ENCODE assay signal across 1 cellular context in genomic region chr7:73644887-73645286, GRCh38.
TF ChIP-seq lines count a peak whose summit lies in the region.

No MANE protein-coding gene starts in this region.

TF ChIP-seq in HEK293, 187 proteins besides CTCF, POLR2A, EP300 and RAD21 (continued from another document and continues in another):
- TF ChIP-seq, protein P1, sequence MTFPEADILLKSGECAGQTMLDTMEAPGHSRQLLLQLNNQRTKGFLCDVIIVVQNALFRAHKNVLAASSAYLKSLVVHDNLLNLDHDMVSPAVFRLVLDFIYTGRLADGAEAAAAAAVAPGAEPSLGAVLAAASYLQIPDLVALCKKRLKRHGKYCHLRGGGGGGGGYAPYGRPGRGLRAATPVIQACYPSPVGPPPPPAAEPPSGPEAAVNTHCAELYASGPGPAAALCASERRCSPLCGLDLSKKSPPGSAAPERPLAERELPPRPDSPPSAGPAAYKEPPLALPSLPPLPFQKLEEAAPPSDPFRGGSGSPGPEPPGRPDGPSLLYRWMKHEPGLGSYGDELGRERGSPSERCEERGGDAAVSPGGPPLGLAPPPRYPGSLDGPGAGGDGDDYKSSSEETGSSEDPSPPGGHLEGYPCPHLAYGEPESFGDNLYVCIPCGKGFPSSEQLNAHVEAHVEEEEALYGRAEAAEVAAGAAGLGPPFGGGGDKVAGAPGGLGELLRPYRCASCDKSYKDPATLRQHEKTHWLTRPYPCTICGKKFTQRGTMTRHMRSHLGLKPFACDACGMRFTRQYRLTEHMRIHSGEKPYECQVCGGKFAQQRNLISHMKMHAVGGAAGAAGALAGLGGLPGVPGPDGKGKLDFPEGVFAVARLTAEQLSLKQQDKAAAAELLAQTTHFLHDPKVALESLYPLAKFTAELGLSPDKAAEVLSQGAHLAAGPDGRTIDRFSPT (tag by site-specific recombination; IDR thresholded peaks at IDR 0.05) = no peak
- TF ChIP-seq ATF2 (tag by site-specific recombination; IDR thresholded peaks at IDR 0.05; ENCODE audit: low read depth) = peak; percentile 50; the same call in 1 of the 2 replicates
- TF ChIP-seq ZNF629 (tag by site-specific recombination; IDR thresholded peaks at IDR 0.05) = peak; percentile 69
- TF ChIP-seq SCRT2 (tag by site-specific recombination; IDR thresholded peaks at IDR 0.05) = no peak
- TF ChIP-seq, protein P2, sequence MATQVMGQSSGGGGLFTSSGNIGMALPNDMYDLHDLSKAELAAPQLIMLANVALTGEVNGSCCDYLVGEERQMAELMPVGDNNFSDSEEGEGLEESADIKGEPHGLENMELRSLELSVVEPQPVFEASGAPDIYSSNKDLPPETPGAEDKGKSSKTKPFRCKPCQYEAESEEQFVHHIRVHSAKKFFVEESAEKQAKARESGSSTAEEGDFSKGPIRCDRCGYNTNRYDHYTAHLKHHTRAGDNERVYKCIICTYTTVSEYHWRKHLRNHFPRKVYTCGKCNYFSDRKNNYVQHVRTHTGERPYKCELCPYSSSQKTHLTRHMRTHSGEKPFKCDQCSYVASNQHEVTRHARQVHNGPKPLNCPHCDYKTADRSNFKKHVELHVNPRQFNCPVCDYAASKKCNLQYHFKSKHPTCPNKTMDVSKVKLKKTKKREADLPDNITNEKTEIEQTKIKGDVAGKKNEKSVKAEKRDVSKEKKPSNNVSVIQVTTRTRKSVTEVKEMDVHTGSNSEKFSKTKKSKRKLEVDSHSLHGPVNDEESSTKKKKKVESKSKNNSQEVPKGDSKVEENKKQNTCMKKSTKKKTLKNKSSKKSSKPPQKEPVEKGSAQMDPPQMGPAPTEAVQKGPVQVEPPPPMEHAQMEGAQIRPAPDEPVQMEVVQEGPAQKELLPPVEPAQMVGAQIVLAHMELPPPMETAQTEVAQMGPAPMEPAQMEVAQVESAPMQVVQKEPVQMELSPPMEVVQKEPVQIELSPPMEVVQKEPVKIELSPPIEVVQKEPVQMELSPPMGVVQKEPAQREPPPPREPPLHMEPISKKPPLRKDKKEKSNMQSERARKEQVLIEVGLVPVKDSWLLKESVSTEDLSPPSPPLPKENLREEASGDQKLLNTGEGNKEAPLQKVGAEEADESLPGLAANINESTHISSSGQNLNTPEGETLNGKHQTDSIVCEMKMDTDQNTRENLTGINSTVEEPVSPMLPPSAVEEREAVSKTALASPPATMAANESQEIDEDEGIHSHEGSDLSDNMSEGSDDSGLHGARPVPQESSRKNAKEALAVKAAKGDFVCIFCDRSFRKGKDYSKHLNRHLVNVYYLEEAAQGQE (tag by site-specific recombination; IDR thresholded peaks at IDR 0.05) = no peak
- no peak for TF ChIP-seq KLF16 (tag by site-specific recombination; IDR thresholded peaks at IDR 0.05)
- TF ChIP-seq ZXDB (tag by site-specific recombination; IDR thresholded peaks at IDR 0.05) = no peak
- no peak for TF ChIP-seq ZNF302 (tag by site-specific recombination; IDR thresholded peaks at IDR 0.05; ENCODE audit: low read depth)
- 0 out of 2 replicates have a peak, but pooled peaks have one; percentile 21 for TF ChIP-seq ZNF692 (tag by site-specific recombination; IDR thresholded peaks at IDR 0.05)
- TF ChIP-seq TCF7L2 (IDR thresholded peaks at IDR 0.05; ENCODE audit: borderline replicate concordance, low read depth, low read length) = no peak
- TF ChIP-seq GLIS1 (tag by site-specific recombination; IDR thresholded peaks at IDR 0.05) = peak; percentile 60
- TF ChIP-seq ZNF580 (tag by site-specific recombination; IDR thresholded peaks at IDR 0.05) = no peak
- no peak for TF ChIP-seq ZEB2 (tag by site-specific recombination; IDR thresholded peaks at IDR 0.05)
- TF ChIP-seq ZNF626 (tag by site-specific recombination; IDR thresholded peaks at IDR 0.05) = no peak
- peak; percentile 66 for TF ChIP-seq ZIC2 (tag by site-specific recombination; IDR thresholded peaks at IDR 0.05)
- TF ChIP-seq ZNF362 (tag by site-specific recombination; IDR thresholded peaks at IDR 0.05) = no peak
- TF ChIP-seq, protein P3, sequence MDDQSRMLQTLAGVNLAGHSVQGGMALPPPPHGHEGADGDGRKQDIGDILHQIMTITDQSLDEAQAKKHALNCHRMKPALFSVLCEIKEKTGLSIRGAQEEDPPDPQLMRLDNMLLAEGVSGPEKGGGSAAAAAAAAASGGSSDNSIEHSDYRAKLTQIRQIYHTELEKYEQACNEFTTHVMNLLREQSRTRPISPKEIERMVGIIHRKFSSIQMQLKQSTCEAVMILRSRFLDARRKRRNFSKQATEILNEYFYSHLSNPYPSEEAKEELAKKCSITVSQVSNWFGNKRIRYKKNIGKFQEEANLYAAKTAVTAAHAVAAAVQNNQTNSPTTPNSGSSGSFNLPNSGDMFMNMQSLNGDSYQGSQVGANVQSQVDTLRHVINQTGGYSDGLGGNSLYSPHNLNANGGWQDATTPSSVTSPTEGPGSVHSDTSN (CRISPR knock-in tag; IDR thresholded peaks at IDR 0.05) = no peak
- TF ChIP-seq ZNF677 (tag by site-specific recombination; IDR thresholded peaks at IDR 0.05) = no peak
- no peak for TF ChIP-seq ZNF292 (tag by site-specific recombination; IDR thresholded peaks at IDR 0.05; ENCODE audit: borderline replicate concordance, low read depth)
- no peak for TF ChIP-seq ZFP41 (tag by site-specific recombination; IDR thresholded peaks at IDR 0.05; ENCODE audit: borderline replicate concordance)
- no peak for TF ChIP-seq ZNF660 (tag by site-specific recombination; IDR thresholded peaks at IDR 0.05)
- no peak for TF ChIP-seq ZSCAN18 (tag by site-specific recombination; IDR thresholded peaks at IDR 0.05)
- TF ChIP-seq ZNF266 (tag by site-specific recombination; IDR thresholded peaks at IDR 0.05; ENCODE audit: low read depth) = no peak
- TF ChIP-seq ZNF658 (tag by site-specific recombination; IDR thresholded peaks at IDR 0.05) = no peak
- TF ChIP-seq MZF1 (tag by site-specific recombination; IDR thresholded peaks at IDR 0.05; ENCODE audit: borderline replicate concordance) = no peak
- TF ChIP-seq ZBTB17 (tag by site-specific recombination; IDR thresholded peaks at IDR 0.05) = no peak; the same call in 1 of the 2 replicates
- no peak for TF ChIP-seq ZNF404 (tag by site-specific recombination; IDR thresholded peaks at IDR 0.05)
- TF ChIP-seq SP7 (tag by site-specific recombination; IDR thresholded peaks at IDR 0.05) = 0 out of 2 replicates have a peak, but pooled peaks have one; percentile 23
- 0 out of 2 replicates have a peak, but pooled peaks have one; percentile 42 for TF ChIP-seq ZNF76 (tag by site-specific recombination; IDR thresholded peaks at IDR 0.05; ENCODE audit: borderline replicate concordance, low read depth)
- TF ChIP-seq, protein P4, sequence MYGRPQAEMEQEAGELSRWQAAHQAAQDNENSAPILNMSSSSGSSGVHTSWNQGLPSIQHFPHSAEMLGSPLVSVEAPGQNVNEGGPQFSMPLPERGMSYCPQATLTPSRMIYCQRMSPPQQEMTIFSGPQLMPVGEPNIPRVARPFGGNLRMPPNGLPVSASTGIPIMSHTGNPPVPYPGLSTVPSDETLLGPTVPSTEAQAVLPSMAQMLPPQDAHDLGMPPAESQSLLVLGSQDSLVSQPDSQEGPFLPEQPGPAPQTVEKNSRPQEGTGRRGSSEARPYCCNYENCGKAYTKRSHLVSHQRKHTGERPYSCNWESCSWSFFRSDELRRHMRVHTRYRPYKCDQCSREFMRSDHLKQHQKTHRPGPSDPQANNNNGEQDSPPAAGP (tag by site-specific recombination; IDR thresholded peaks at IDR 0.05) = no peak
- TF ChIP-seq, protein P5, sequence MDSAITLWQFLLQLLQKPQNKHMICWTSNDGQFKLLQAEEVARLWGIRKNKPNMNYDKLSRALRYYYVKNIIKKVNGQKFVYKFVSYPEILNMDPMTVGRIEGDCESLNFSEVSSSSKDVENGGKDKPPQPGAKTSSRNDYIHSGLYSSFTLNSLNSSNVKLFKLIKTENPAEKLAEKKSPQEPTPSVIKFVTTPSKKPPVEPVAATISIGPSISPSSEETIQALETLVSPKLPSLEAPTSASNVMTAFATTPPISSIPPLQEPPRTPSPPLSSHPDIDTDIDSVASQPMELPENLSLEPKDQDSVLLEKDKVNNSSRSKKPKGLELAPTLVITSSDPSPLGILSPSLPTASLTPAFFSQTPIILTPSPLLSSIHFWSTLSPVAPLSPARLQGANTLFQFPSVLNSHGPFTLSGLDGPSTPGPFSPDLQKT (IDR thresholded peaks at IDR 0.05; ENCODE audit: borderline replicate concordance, low read depth, low read length) = no peak
- TF ChIP-seq, protein P6, sequence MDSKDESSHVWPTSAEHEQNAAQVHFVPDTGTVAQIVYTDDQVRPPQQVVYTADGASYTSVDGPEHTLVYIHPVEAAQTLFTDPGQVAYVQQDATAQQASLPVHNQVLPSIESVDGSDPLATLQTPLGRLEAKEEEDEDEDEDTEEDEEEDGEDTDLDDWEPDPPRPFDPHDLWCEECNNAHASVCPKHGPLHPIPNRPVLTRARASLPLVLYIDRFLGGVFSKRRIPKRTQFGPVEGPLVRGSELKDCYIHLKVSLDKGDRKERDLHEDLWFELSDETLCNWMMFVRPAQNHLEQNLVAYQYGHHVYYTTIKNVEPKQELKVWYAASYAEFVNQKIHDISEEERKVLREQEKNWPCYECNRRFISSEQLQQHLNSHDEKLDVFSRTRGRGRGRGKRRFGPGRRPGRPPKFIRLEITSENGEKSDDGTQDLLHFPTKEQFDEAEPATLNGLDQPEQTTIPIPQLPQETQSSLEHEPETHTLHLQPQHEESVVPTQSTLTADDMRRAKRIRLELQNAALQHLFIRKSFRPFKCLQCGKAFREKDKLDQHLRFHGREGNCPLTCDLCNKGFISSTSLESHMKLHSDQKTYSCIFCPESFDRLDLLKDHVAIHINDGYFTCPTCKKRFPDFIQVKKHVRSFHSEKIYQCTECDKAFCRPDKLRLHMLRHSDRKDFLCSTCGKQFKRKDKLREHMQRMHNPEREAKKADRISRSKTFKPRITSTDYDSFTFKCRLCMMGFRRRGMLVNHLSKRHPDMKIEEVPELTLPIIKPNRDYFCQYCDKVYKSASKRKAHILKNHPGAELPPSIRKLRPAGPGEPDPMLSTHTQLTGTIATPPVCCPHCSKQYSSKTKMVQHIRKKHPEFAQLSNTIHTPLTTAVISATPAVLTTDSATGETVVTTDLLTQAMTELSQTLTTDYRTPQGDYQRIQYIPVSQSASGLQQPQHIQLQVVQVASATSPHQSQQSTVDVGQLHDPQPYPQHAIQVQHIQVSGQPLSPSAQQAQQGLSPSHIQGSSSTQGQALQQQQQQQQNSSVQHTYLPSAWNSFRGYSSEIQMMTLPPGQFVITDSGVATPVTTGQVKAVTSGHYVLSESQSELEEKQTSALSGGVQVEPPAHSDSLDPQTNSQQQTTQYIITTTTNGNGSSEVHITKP (tag by site-specific recombination; IDR thresholded peaks at IDR 0.05) = 0 out of 2 replicates have a peak, but pooled peaks have one; percentile 11
- TF ChIP-seq, protein P7, sequence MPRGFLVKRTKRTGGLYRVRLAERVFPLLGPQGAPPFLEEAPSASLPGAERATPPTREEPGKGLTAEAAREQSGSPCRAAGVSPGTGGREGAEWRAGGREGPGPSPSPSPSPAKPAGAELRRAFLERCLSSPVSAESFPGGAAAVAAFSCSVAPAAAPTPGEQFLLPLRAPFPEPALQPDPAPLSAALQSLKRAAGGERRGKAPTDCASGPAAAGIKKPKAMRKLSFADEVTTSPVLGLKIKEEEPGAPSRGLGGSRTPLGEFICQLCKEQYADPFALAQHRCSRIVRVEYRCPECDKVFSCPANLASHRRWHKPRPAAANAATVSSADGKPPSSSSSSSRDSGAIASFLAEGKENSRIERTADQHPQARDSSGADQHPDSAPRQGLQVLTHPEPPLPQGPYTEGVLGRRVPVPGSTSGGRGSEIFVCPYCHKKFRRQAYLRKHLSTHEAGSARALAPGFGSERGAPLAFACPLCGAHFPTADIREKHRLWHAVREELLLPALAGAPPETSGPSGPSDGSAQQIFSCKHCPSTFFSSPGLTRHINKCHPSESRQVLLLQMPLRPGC (tag by site-specific recombination; IDR thresholded peaks at IDR 0.05) = no peak
- no peak for TF ChIP-seq ZNF202 (tag by site-specific recombination; IDR thresholded peaks at IDR 0.05; ENCODE audit: borderline replicate concordance)
- TF ChIP-seq ZNF335 (tag by site-specific recombination; conservative IDR thresholded peaks at IDR 0.05) = no peak
- no peak for TF ChIP-seq ZNF239 (tag by site-specific recombination; IDR thresholded peaks at IDR 0.05)
- TF ChIP-seq OVOL3 (tag by site-specific recombination; IDR thresholded peaks at IDR 0.05) = no peak
- TF ChIP-seq ZFP3 (tag by site-specific recombination; IDR thresholded peaks at IDR 0.05; ENCODE audit: low read depth) = no peak
